ENCODE assay signal across 1 cellular context in genomic region chr4:7280906-7281305, GRCh38.
A peak's percentile ranks its signal among the peaks of the same experiment; 100 is the strongest.
TF ChIP-seq lines count a peak whose summit lies in the region.

No MANE protein-coding gene starts in this region.

TF ChIP-seq in IMR-90, 13 proteins besides CTCF, POLR2A, EP300 and RAD21:
- TF ChIP-seq BHLHE40 (IDR thresholded peaks at IDR 0.05; ENCODE audit: low read depth, low read length) (peak; percentile 78), ELK1 (IDR thresholded peaks at IDR 0.05; ENCODE audit: borderline replicate concordance, low read depth, low read length) (no peak), RCOR1 (IDR thresholded peaks at IDR 0.05; ENCODE audit: insufficient replicate concordance, low read length) (no peak), MXI1 (IDR thresholded peaks at IDR 0.05; ENCODE audit: borderline replicate concordance, low read depth, low read length) (no peak)
